Comparison of ENCODE assay signal across 8 cellular contexts in the genomic region with DNA sequence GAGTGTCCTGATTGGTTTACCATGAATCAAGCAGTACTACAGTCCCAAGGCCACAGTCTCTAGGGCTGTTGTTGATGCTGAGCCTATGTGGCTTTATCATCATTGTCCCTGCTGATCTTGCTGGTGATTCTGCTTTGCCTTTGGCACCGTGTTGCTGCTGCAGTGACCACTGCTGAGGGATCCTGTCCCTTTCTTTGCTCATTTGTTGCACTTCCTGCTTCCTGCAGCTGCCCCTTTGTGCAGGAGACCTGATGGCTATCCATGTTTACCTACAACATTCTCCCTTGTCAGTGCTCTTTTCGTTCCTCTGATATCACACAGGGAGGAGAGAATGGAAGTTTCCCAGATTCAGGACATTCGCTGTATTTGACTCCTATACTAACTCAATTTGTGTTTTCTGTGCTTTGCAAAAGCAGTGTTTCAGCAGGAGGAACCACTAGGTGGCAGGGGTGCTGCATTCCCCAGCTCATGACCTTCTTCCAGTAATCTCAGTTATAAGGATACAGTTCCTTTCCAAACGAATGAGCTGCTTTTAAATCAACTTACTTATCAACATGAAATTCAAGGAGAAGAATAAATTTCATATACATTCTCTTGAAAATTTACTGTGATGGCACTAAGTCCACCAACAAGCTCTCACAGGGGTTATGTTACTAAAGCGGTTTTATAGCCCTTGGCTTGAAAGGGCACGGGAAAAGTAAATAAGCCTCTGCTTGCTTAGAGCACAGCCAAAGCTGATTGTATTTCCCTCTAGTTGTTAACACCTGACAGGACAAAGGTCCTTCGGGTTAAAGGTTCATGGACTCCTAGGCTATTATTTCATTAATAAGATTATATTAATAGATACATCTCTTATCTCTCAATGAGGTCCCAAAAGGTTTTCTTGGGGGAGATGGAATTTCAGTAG. TPM values are rescaled to one million over a fixed set of nuclear protein-coding genes. Genes with fewer than 3 reads are reported as not detected.
DNase-seq lines count a peak whose midpoint lies in the region; ATAC-seq, FAIRE-seq and TF ChIP-seq lines count a peak whose summit lies in the region.

No MANE protein-coding gene starts in this region.

- H3K79me2 ChIP-seq in astrocyte (ENCODE audit: insufficient read depth, low read length), result no peaks in the 10 kb centered on the region

- peaks cover 23% of the 10 kb centered on the region for H3K4me1 ChIP-seq in astrocyte (ENCODE audit: insufficient read depth, low read length)

- peaks cover 12% of the 10 kb centered on the region for H3K4me1 Mint-ChIP-seq in astrocyte (ENCODE audit: low read depth, unreplicated experiment)

- DNase-seq in AG04449 (ENCODE audit: low read depth, low spot score), result no peak
- DNase-seq in GM12892 (ENCODE audit: insufficient read length), result no peak
- DNase-seq in LoVo (ENCODE audit: low spot score), result peak; percentile 63
- DNase-seq in SW480 (ENCODE audit: low spot score), result peak; percentile 63
- peak; percentile 55 for DNase-seq in astrocyte (ENCODE audit: low read depth)
- peak; percentile 70 for DNase-seq in hepatic stellate cell (ENCODE audit: low spot score)
- DNase-seq in retina, result peak; percentile 68

- peaks cover 5% of the 10 kb centered on the region for H3K36me3 Mint-ChIP-seq in astrocyte (ENCODE audit: low read depth, unreplicated experiment)

- no peaks in the 10 kb centered on the region for H4K20me1 ChIP-seq in astrocyte (ENCODE audit: insufficient read depth, low read length)

- H3K27ac Mint-ChIP-seq in astrocyte (ENCODE audit: unreplicated experiment), result no peak overlapping the region

- no peak for ATAC-seq in GM18520 (IDR thresholded peaks at IDR 0.05; ENCODE audit: unreplicated experiment)

- H3K27ac ChIP-seq in astrocyte (ENCODE audit: low read depth, low read length), result no peak overlapping the region

- no peaks in the 10 kb centered on the region for H3K27me3 Mint-ChIP-seq in astrocyte (ENCODE audit: low read depth, unreplicated experiment)

- no peaks in the 10 kb centered on the region for H3K36me3 ChIP-seq in astrocyte (ENCODE audit: insufficient read depth, low read length)

- H3K9me3 ChIP-seq in astrocyte (ENCODE audit: insufficient read depth, low read depth, low read length), result no peaks in the 10 kb centered on the region

- CTCF ChIA-PET in AG04449 (lab: Yijun Ruan, JAX), result interaction anchor here (0.5 to 3.9 kb wide), 52 partner anchors 9 to 401 kb away, joined by 3 to 62 read pairs (median 4); partner anchors contain the start of genes MTMR14 and THUMPD3

- peak; percentile 40 for FAIRE-seq in GM12892 (lab: Jason Lieb, UNC)
- no peak for FAIRE-seq in astrocyte (lab: Jason Lieb, UNC)

- no peak overlapping the region for H3K4me3 Mint-ChIP-seq in astrocyte (ENCODE audit: unreplicated experiment)

- no peak overlapping the region for H3K4me2 ChIP-seq in astrocyte (ENCODE audit: low read length)

- TF ChIP-seq CTCF in AG04449 (IDR thresholded peaks at IDR 0.05; ENCODE audit: insufficient read depth, low read length, missing control alignments) (peak; percentile 84), astrocyte (IDR thresholded peaks at IDR 0.05; ENCODE audit: insufficient read depth, low read depth, low read length) (peak; percentile 94)

- H3K9me3 Mint-ChIP-seq in astrocyte (ENCODE audit: unreplicated experiment), result no peaks in the 10 kb centered on the region

- no peak overlapping the region for H2AFZ ChIP-seq in astrocyte (ENCODE audit: low read depth, low read length)

- TF ChIP-seq POLR2A in GM12892 (IDR thresholded peaks at IDR 0.05; ENCODE audit: low read depth, low read length), result no peak

- H3K4me3 ChIP-seq in AG04449 (ENCODE audit: low read depth, low read length) (no peak overlapping the region), astrocyte (ENCODE audit: insufficient read depth, low read depth, low read length) (no peak overlapping the region)

- H3K9ac ChIP-seq in astrocyte (ENCODE audit: low read length), result no peak overlapping the region

- POLR2A ChIA-PET in AG04449 (lab: Yijun Ruan, JAX), result interaction anchor here (0.6 to 1.2 kb wide), 2 partner anchors 10 to 44 kb away, joined by 4 to 5 read pairs; partner anchors contain the start of gene THUMPD3

- no peaks in the 10 kb centered on the region for H3K27me3 ChIP-seq in astrocyte (ENCODE audit: insufficient read depth, low read length)

RNA-seq across cellular contexts. Expression of gene THUMPD3, which starts 9.7 kb away (rescaled TPM):
- 45.9 TPM for polyA plus RNA-seq in GM12892 (2012; ENCODE audit: missing spikeins)
- total RNA-seq in astrocyte, result 32.7 and 36.6 TPM in 2 replicates

RNA-seq across cellular contexts. Expression of gene SETD5, which starts 44.2 kb away (rescaled TPM):
- 60.5 TPM for polyA plus RNA-seq in GM12892 (2012; ENCODE audit: missing spikeins)
- total RNA-seq in astrocyte, result 167 and 170 TPM in 2 replicates

Comparison
In these comparisons a context has a peak if more than half of its experiments do, and no peak if none do; other contexts are left out.
1. DNase-seq: peak in LoVo (single experiment), SW480 (single experiment), astrocyte (single experiment), hepatic stellate cell (single experiment) and retina (single experiment); none in AG04449 (single experiment) and GM12892 (single experiment).